In genomic region chr16:6884002-6884401, GRCh38 we compare ENCODE assay signal across 18 cellular contexts.
"Had no signal": no experiment of that assay in that cellular context is flagged by ENCODE, and none has a peak within 500 bp of the region (broad histone marks: within the 10 kb centered on the region; RNA-seq: fewer than 3 reads in every experiment).

No MANE protein-coding gene starts in this region.

- H3K4me3 Mint-ChIP-seq: activated CD4-positive, alpha-beta memory T cell treated with anti-CD3 and anti-CD28 coated beads for 36 hours; activated naive CD8-positive, alpha-beta T cell treated with anti-CD3 and anti-CD28 coated beads, Interleukin-2, amount 10 ng/mL, durations not matched to agents 7 days and 5 days; natural killer cell; stimulated activated naive CD8-positive, alpha-beta T cell treated with anti-CD3 and anti-CD28 coated beads, Interleukin-15, amount 100 ng/mL, for 72 hours had no signal

- H3K27me3 ChIP-seq: ascending aorta, gastrocnemius medialis, left lung, ovary had no signal

- DNase-seq: activated CD4-positive, alpha-beta memory T cell treated with anti-CD3 and anti-CD28 coated beads for 36 hours; activated gamma-delta T cell treated with Interleukin-2 at 50 U/mL for 16 hours; activated naive CD8-positive, alpha-beta T cell treated with anti-CD3 and anti-CD28 coated beads, Interleukin-2, amount 10 ng/mL, durations not matched to agents 7 days and 5 days; activated T-cell treated with anti-CD3 and anti-CD28 coated beads, Interleukin-2, amount 50 U/mL, for 48 hours; gastrocnemius medialis; left lung; natural killer cell; ovary; stimulated activated CD4-positive, alpha-beta T cell treated with anti-CD3 and anti-CD28 coated beads, Interleukin-15, amount 100 ng/mL, for 24 hours; stimulated activated CD4-positive, alpha-beta T cell treated with anti-CD3 and anti-CD28 coated beads, Interleukin-4, amount 100 ng/mL, for 4 hours; stimulated activated naive CD8-positive, alpha-beta T cell treated with anti-CD3 and anti-CD28 coated beads, Interleukin-15, amount 100 ng/mL, for 72 hours; T-helper 9 cell had no signal

- H3K27ac Mint-ChIP-seq: activated CD4-positive, alpha-beta memory T cell treated with anti-CD3 and anti-CD28 coated beads for 36 hours; activated naive CD8-positive, alpha-beta T cell treated with anti-CD3 and anti-CD28 coated beads, Interleukin-2, amount 10 ng/mL, durations not matched to agents 7 days and 5 days; natural killer cell; stimulated activated naive CD8-positive, alpha-beta T cell treated with anti-CD3 and anti-CD28 coated beads, Interleukin-15, amount 100 ng/mL, for 72 hours had no signal

- H3K36me3 Mint-ChIP-seq: activated CD4-positive, alpha-beta memory T cell treated with anti-CD3 and anti-CD28 coated beads for 36 hours; activated naive CD8-positive, alpha-beta T cell treated with anti-CD3 and anti-CD28 coated beads, Interleukin-2, amount 10 ng/mL, durations not matched to agents 7 days and 5 days; natural killer cell had no signal

- H3K36me3 ChIP-seq: ascending aorta, gastrocnemius medialis, left lung, ovary, thoracic aorta had no signal

- ATAC-seq: gastrocnemius medialis; left lung; natural killer cell; stimulated activated naive CD8-positive, alpha-beta T cell treated with anti-CD3 and anti-CD28 coated beads, Interleukin-15, amount 100 ng/mL, for 72 hours had no signal

- H3K4me1 Mint-ChIP-seq: activated naive CD8-positive, alpha-beta T cell treated with anti-CD3 and anti-CD28 coated beads, Interleukin-2, amount 10 ng/mL, durations not matched to agents 7 days and 5 days; natural killer cell; stimulated activated naive CD8-positive, alpha-beta T cell treated with anti-CD3 and anti-CD28 coated beads, Interleukin-15, amount 100 ng/mL, for 72 hours had no signal

- H3K4me1 ChIP-seq: ascending aorta, gastrocnemius medialis, left lung had no signal

- H3K4me3 ChIP-seq: ascending aorta, gastrocnemius medialis, left lung, ovary, thoracic aorta had no signal

- H3K27ac ChIP-seq: ascending aorta, gastrocnemius medialis, left lung, ovary, thoracic aorta had no signal

- FAIRE-seq: bronchial epithelial cell, colon, endothelial cell of umbilical vein, urothelium cell line had no signal

- H3K9me3 ChIP-seq: ascending aorta, gastrocnemius medialis, left lung, ovary, thoracic aorta had no signal

- H3K27me3 Mint-ChIP-seq: activated CD4-positive, alpha-beta memory T cell treated with anti-CD3 and anti-CD28 coated beads for 36 hours; activated naive CD8-positive, alpha-beta T cell treated with anti-CD3 and anti-CD28 coated beads, Interleukin-2, amount 10 ng/mL, durations not matched to agents 7 days and 5 days; stimulated activated naive CD8-positive, alpha-beta T cell treated with anti-CD3 and anti-CD28 coated beads, Interleukin-15, amount 100 ng/mL, for 72 hours had no signal
